ENCODE assay signal across 24 cellular contexts in genomic region chr10:93088466-93088865, GRCh38. TPM values are rescaled to one million over a fixed set of nuclear protein-coding genes. Genes with fewer than 3 reads are reported as not detected.
"Had no signal": no experiment of that assay in that cellular context is flagged by ENCODE, and none has a peak within 500 bp of the region (broad histone marks: within the 10 kb centered on the region; RNA-seq: fewer than 3 reads in every experiment).

No MANE protein-coding gene starts in this region.

- H3K4me3 ChIP-seq: thyroid gland had no signal

- H3K36me3 ChIP-seq: neutrophil, thyroid gland, WERI-Rb-1 had no signal

- H3K9ac ChIP-seq: parathyroid adenoma had no signal

- H3K79me2 ChIP-seq: parathyroid adenoma had no signal

- H3K4me1 ChIP-seq: foreskin keratinocyte, parathyroid adenoma, thyroid gland had no signal

- H3K9me3 ChIP-seq: neutrophil, thyroid gland had no signal

- H3K27ac ChIP-seq: foreskin keratinocyte, neutrophil, parathyroid adenoma, thyroid gland, WERI-Rb-1 had no signal

- H3K27me3 ChIP-seq: thyroid gland had no signal

- DNase-seq: activated CD4-positive, alpha-beta T cell treated with anti-CD3 and anti-CD28 coated beads for 1 hour; activated CD8-positive, alpha-beta memory T cell treated with anti-CD3 and anti-CD28 coated beads, Interleukin-2, amount 50 U/mL, for 4 hours; activated naive CD4-positive, alpha-beta T cell treated with anti-CD3 and anti-CD28 coated beads, Interleukin-2, amount 10 ng/mL, durations not matched to agents 7 days and 5 days; activated T-cell treated with anti-CD3 and anti-CD28 coated beads, Interleukin-2, amount 50 U/mL, for 4 hours; amygdala; cerebellar nuclear complex; cortex of kidney; erythroblast; foreskin keratinocyte; left ventricle myocardium superior; mammary epithelial cell; right cardiac atrium; stimulated activated CD4-positive, alpha-beta T cell treated with anti-CD3 and anti-CD28 coated beads, Interleukin-12 subunit alpha, Interleukin-12 subunit beta, amount 100 ng/mL, for 4 hours; substantia nigra; T-helper 1 cell; thyroid gland; WERI-Rb-1 had no signal

RNA-seq across cellular contexts. Expression of gene CYP26A1, which starts 14.8 kb away (rescaled TPM):
- total RNA-seq: activated T-cell treated with anti-CD3 and anti-CD28 coated beads, Interleukin-2, amount 50 U/mL, for 4 hours; bronchial epithelial cell; foreskin keratinocyte; glomerular endothelial cell; left ventricle myocardium superior; mammary epithelial cell; natural killer cell treated with Interleukin-12 subunit alpha and Interleukin-12 subunit beta and Interleukin-15 and Interleukin-18, amount 100 ng/mL, for 72 hours; right cardiac atrium; thyroid gland; urinary bladder had no signal
- polyA plus RNA-seq: foreskin keratinocyte, mammary epithelial cell, right cardiac atrium, urinary bladder had no signal

RNA-seq across cellular contexts. Expression of gene CYP26C1, which starts 27.9 kb away (rescaled TPM):
- total RNA-seq: foreskin keratinocyte, left ventricle myocardium superior, mammary epithelial cell, skeletal muscle tissue, urinary bladder had no signal
- polyA plus RNA-seq: foreskin keratinocyte, urinary bladder had no signal
